8 cellular contexts compared by ENCODE assay signal in the genomic region with DNA sequence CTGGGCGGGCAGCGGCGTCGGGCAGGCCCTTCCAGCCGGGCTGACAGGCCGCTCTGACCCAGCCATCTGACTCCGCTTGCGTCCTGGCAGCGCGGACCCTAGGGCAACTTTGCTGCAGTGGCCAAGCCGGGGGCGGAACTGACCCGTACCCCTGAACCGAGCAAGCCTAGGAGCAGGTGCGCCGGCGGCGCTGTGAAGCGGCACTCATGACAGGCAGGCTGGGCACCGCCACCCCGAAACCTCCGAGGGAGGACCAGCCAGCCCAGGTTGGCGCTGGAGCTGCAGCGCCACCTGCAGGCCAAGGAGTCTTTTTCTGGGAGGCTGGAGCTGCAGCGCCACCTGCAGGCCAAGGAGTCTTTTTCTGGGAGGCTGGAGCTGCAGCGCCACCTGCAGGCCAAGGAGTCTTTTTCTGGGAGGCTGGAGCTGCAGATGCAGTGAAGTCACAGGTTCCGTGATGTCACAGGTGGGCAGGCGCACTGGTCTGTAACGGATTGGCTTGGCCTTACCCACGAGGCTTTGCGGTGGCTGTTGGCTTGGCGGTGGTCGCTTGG. TPM values are rescaled to one million over a fixed set of nuclear protein-coding genes. Genes with fewer than 3 reads are reported as not detected.
DNase-seq lines count a peak whose midpoint lies in the region; ATAC-seq and TF ChIP-seq lines count a peak whose summit lies in the region.
"Not testable (repeated sequence)": the region's sequence is repeated elsewhere in the genome, so short reads cannot be mapped to it uniquely, and the experiment has no call there.

A gene with protein sequence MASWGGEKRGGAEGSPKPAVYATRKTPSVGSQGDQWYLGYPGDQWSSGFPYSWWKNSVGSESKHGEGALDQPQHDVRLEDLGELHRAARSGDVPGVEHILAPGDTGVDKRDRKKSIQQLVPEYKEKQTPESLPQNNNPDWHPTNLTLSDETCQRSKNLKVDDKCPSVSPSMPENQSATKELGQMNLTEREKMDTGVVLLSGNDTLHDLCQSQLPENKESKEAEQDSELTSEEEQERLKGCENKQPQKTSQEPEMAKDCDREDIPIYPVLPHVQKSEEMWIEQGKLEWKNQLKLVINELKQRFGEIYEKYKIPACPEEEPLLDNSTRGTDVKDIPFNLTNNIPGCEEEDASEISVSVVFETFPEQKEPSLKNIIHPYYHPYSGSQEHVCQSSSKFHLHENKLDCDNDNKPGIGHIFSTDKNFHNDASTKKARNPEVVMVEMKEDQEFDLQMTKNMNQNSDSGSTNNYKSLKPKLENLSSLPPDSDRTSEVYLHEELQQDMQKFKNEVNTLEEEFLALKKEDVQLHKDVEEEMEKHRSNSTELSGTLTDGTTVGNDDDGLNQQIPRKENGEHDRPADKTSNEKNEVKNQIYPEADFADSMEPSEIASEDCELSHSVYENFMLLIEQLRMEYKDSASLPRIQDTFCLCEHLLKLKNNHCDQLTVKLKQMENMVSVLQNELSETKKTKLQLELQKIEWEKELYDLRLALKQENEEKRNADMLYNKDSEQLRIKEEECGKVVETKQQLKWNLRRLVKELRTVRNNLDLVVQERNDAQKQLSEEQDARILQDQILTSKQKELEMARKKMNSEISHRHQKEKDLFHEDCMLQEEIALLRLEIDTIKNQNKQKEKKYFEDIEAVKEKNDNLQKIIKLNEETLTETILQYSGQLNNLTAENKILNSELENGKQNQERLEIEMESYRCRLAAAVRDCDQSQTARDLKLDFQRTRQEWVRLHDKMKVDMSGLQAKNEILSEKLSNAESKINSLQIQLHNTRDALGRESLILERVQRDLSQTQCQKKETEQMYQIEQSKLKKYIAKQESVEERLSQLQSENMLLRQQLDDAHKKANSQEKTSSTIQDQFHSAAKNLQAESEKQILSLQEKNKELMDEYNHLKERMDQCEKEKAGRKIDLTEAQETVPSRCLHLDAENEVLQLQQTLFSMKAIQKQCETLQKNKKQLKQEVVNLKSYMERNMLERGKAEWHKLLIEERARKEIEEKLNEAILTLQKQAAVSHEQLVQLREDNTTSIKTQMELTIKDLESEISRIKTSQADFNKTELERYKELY (N-terminal part only) (plus strand): TSS at position 511 of the 551 bp plus-strand sequence. CDS start 160 bp downstream, outside the sequence.

- not testable (repeated sequence) for H2AK5ac ChIP-seq in neuronal stem cell (ENCODE audit: low read depth, low read length)

- intact Hi-C loops in body of pancreas (cut with DNase I); heart right ventricle (cut with DNase I): not testable (repeated sequence)

- H3K27me3 Mint-ChIP-seq in activated CD8-positive, alpha-beta memory T cell treated with anti-CD3 and anti-CD28 coated beads, Interleukin-2, amount 10 ng/mL, durations not matched to agents 7 days and 5 days: not testable (repeated sequence)

- peak within 1 kb of the TSS; percentile 36 for H3K4me3 Mint-ChIP-seq in activated CD8-positive, alpha-beta memory T cell treated with anti-CD3 and anti-CD28 coated beads, Interleukin-2, amount 10 ng/mL, durations not matched to agents 7 days and 5 days

- H3K27ac ChIP-seq in AG04450 (ENCODE audit: low read depth, low read length); RWPE1; body of pancreas; neuronal stem cell (replicated peaks; ENCODE audit: low read length): not testable (repeated sequence)
- peak within 1 kb of the TSS in 1 of 10 donors; percentile 47 for H3K27ac ChIP-seq in heart right ventricle

- H3K4me1 Mint-ChIP-seq in activated CD8-positive, alpha-beta memory T cell treated with anti-CD3 and anti-CD28 coated beads, Interleukin-2, amount 10 ng/mL, durations not matched to agents 7 days and 5 days: not testable (repeated sequence)

- WGBS in body of pancreas, 2 donors: 47% methylated on average over 33 of the region's 33 CpGs; no CpG with 5 or more reads in 1 of the 2 donors
- 49 to 50% methylated on average over 29 to 33 of the region's 33 CpGs for WGBS in heart right ventricle, 2 donors
- WGBS in neuronal stem cell (ENCODE audit: extremely low coverage in 2 of 2, insufficient read length in 2 of 2, insufficient replicate concordance in 1 of 2), 2 donors: no CpG with 5 or more reads among the region's 33 CpGs

- POLR2A ChIA-PET in AG04450 (lab: Yijun Ruan, JAX); RWPE1 (lab: Yijun Ruan, JAX; ENCODE audit: low non-redundant PET): not testable (repeated sequence)

- not testable (repeated sequence) for H3K4me1 ChIP-seq in body of pancreas; heart right ventricle; neuronal stem cell (ENCODE audit: control insufficient read depth in 2 of 2, insufficient read depth in 1 of 2, low read depth in 1 of 2, low read length in 2 of 2)

- peaks cover 11% of the 10 kb centered on the region; the same call in 1 of the 2 replicates for H3K9me3 ChIP-seq in AG04450 (ENCODE audit: control insufficient read depth, insufficient read depth, low read length)
- not testable (repeated sequence) for H3K9me3 ChIP-seq in body of pancreas; heart right ventricle; neuronal stem cell (replicated peaks in 1 of 2; ENCODE audit: control insufficient read depth in 2 of 2, insufficient read depth in 1 of 2, low read depth in 1 of 2, low read length in 2 of 2)

- not testable (repeated sequence) for H3K4me3 ChIP-seq in AG04450 (ENCODE audit: low read depth, low read length); body of pancreas; neuronal stem cell (ENCODE audit: low read length in 2 of 2)
- peak within 1 kb of the TSS in 1 of 10 donors; percentile 50 for H3K4me3 ChIP-seq in heart right ventricle

- not testable (repeated sequence) for H2BK15ac ChIP-seq in neuronal stem cell (ENCODE audit: low read length)

- not testable (repeated sequence) for H3K27ac Mint-ChIP-seq in activated CD8-positive, alpha-beta memory T cell treated with anti-CD3 and anti-CD28 coated beads, Interleukin-2, amount 10 ng/mL, durations not matched to agents 7 days and 5 days

- CTCF ChIA-PET in AG04450 (lab: Charles Lee); RWPE1 (lab: Yijun Ruan, JAX): not testable (repeated sequence)
- CTCF ChIA-PET in activated CD8-positive, alpha-beta memory T cell treated with anti-CD3 and anti-CD28 coated beads, Interleukin-2, amount 10 ng/mL, durations not matched to agents 7 days and 5 days (lab: Charles Lee): interaction anchor here (1.0 to 1.4 kb wide), 4 partner anchors 100 to 251 kb away, joined by 3 to 5 read pairs (median 3); no protein-coding TSS in a partner anchor

- H2BK12ac ChIP-seq in neuronal stem cell (ENCODE audit: low read length): not testable (repeated sequence)

- not testable (repeated sequence) for H3K27me3 ChIP-seq in AG04450 (ENCODE audit: control insufficient read depth, insufficient read depth, low read length); body of pancreas; heart right ventricle; neuronal stem cell (ENCODE audit: control insufficient read depth in 3 of 3, insufficient read depth in 3 of 3, low read depth in 1 of 3, low read length in 3 of 3)

- H3K18ac ChIP-seq in neuronal stem cell (ENCODE audit: low read length): peak within 1 kb of the TSS; percentile 48

- not testable (repeated sequence) for H3K79me1 ChIP-seq in neuronal stem cell (ENCODE audit: low read depth, low read length)

- H2BK120ac ChIP-seq in neuronal stem cell (ENCODE audit: low read depth, low read length): not testable (repeated sequence)

- H3K4me2 ChIP-seq in neuronal stem cell (ENCODE audit: insufficient read depth, low read length, poor library complexity, severe bottlenecking): not testable (repeated sequence)

- not testable (repeated sequence) for H3K14ac ChIP-seq in neuronal stem cell (ENCODE audit: low read length)

- peak; percentile 81 for ATAC-seq in activated CD8-positive, alpha-beta memory T cell treated with anti-CD3 and anti-CD28 coated beads, Interleukin-2, amount 10 ng/mL, durations not matched to agents 7 days and 5 days
- ATAC-seq in body of pancreas (peak; percentile 42), heart right ventricle (peak in 5 of 8 donors; percentile 38 to 97 (median 71))

- not testable (repeated sequence) for H3K36me3 Mint-ChIP-seq in activated CD8-positive, alpha-beta memory T cell treated with anti-CD3 and anti-CD28 coated beads, Interleukin-2, amount 10 ng/mL, durations not matched to agents 7 days and 5 days

- peak in 1 of 3 donors; percentile 42 for TF ChIP-seq POLR2A in body of pancreas (IDR thresholded peaks at IDR 0.05)

- not testable (repeated sequence) for H2BK5ac ChIP-seq in neuronal stem cell (ENCODE audit: low read length)

- DNase-seq in AG04450 (ENCODE audit: low read depth, low spot score); RWPE1 (ENCODE audit: low spot score); neuronal stem cell (ENCODE audit: low spot score): not testable (repeated sequence)
- DNase-seq in GM20000 (ENCODE audit: low spot score) (peak; percentile 43), body of pancreas (peak; percentile 14 to 86 (median 50)), heart right ventricle (peak; percentile 25 to 81)
- peak; percentile 82 for DNase-seq in activated CD8-positive, alpha-beta memory T cell treated with anti-CD3 and anti-CD28 coated beads, Interleukin-2, amount 10 ng/mL, durations not matched to agents 7 days and 5 days
- DNase-seq in stimulated activated CD8-positive, alpha-beta memory T cell treated with anti-CD3 and anti-CD28 coated beads, Interleukin-12 subunit alpha, Interleukin-12 subunit beta, amount 100 ng/mL, for 24 hours (ENCODE audit: extremely low read depth): peak; percentile 8

- H3K23ac ChIP-seq in neuronal stem cell (ENCODE audit: low read depth, low read length, poor library complexity): not testable (repeated sequence)

- H4K91ac ChIP-seq in neuronal stem cell (ENCODE audit: low read depth, low read length, poor library complexity): not testable (repeated sequence)

- not testable (repeated sequence) for H4K8ac ChIP-seq in neuronal stem cell (ENCODE audit: low read depth, low read length)

- H3K9ac ChIP-seq in neuronal stem cell (ENCODE audit: low read depth, low read length, poor library complexity): not testable (repeated sequence)

- not testable (repeated sequence) for H3K36me3 ChIP-seq in body of pancreas (replicated peaks in 1 of 2; ENCODE audit: insufficient read depth in 1 of 2, low read depth in 2 of 2); heart right ventricle; neuronal stem cell (replicated peaks in 1 of 2; ENCODE audit: control insufficient read depth in 2 of 2, insufficient read depth in 2 of 2, low read length in 2 of 2)

- not testable (repeated sequence) for H2AFZ ChIP-seq in neuronal stem cell (ENCODE audit: low read length)

- not testable (repeated sequence) for H3K9me3 Mint-ChIP-seq in activated CD8-positive, alpha-beta memory T cell treated with anti-CD3 and anti-CD28 coated beads, Interleukin-2, amount 10 ng/mL, durations not matched to agents 7 days and 5 days (ENCODE audit: low read depth)

- H3K4ac ChIP-seq in neuronal stem cell (ENCODE audit: low read length): not testable (repeated sequence)

- TF ChIP-seq CTCF in AG04450 (IDR thresholded peaks at IDR 0.05; ENCODE audit: low read depth, low read length) (peak; percentile 3; the same call in 1 of the 2 replicates), GM20000 (IDR thresholded peaks at IDR 0.05; ENCODE audit: extremely low read depth, missing control alignments) (peak; percentile 46), RWPE1 (conservative IDR thresholded peaks at IDR 0.05; ENCODE audit: low read depth) (peak; percentile 49), body of pancreas (IDR thresholded peaks at IDR 0.05) (peak; percentile 27 to 97 (median 69)), heart right ventricle (IDR thresholded peaks at IDR 0.05) (peak in 8 of 9 donors; percentile 39 to 82 (median 56))

RNA-seq across cellular contexts. Expression of the gene that starts here (rescaled TPM):
- polyA plus RNA-seq in AG04450 (2011; rRNA removed) (0.22 and 0.36 TPM in 2 replicates), heart right ventricle (1 to 10 TPM in 1 of 2 donors, under 1 TPM in 1; 0.32 to 2.2 TPM)
- 0.55 and 1.4 TPM in 2 replicates for polyA minus RNA-seq in AG04450 (2011; rRNA and poly(A)+ RNA removed)
- total RNA-seq in activated CD8-positive, alpha-beta memory T cell treated with anti-CD3 and anti-CD28 coated beads, Interleukin-2, amount 10 ng/mL, durations not matched to agents 7 days and 5 days: 1 to 10 TPM in 1 of 2 experiments, under 1 TPM in 1; 0.56 to 3.9 TPM
- total RNA-seq in body of pancreas (1 to 10 TPM; 4.0 to 8.6 TPM), heart right ventricle (1 to 10 TPM in 6 of 10 donors, under 1 TPM in 4; 0.25 to 3.4 (median 1.4) TPM)
- polyA plus RNA-seq in neuronal stem cell (2013, experiment 1 of 2): 0.77 TPM
- polyA plus RNA-seq in neuronal stem cell (2013, experiment 2 of 2): 0.76 TPM

Comparison
In these comparisons a context has a peak if more than half of its experiments do, and no peak if none do; other contexts are left out.
1. CTCF ChIP-seq: peak in every context shown above with its lines; median percentile 69 in body of pancreas; 56 in heart right ventricle; 49 in RWPE1; 46 in GM20000; 3 in AG04450.